9 cellular contexts compared by ENCODE assay signal in genomic region chr12:87953257-87953860, GRCh38.
A peak's percentile ranks its signal among the peaks of the same experiment; 100 is the strongest.
DNase-seq lines count a peak whose midpoint lies in the region; ATAC-seq, FAIRE-seq and TF ChIP-seq lines count a peak whose summit lies in the region.
"Had no signal": no experiment of that assay in that cellular context is flagged by ENCODE, and none has a peak within 500 bp of the region (broad histone marks: within the 10 kb centered on the region; RNA-seq: fewer than 3 reads in every experiment).

No MANE protein-coding gene starts in this region.

- CTCF ChIA-PET in activated CD8-positive, alpha-beta T cell treated with anti-CD3 and anti-CD28 coated beads for 36 hours (lab: Charles Lee): no interaction called here
- CTCF ChIA-PET in activated CD8-positive, alpha-beta T cell treated with anti-CD3 and anti-CD28 coated beads, Interleukin-2, amount 10 ng/mL, durations not matched to agents 7 days and 5 days (lab: Charles Lee): no interaction called here
- CTCF ChIA-PET in HepG2 (lab: Yijun Ruan, JAX; ENCODE audit: low intra/inter-chr PET ratio, low total read pairs): no interaction called here

- in situ Hi-C loops in HepG2 (cut with HindIII; ENCODE audit: extremely low pct_ligation_motif_present, low pct_unique_long_range_greater_than_20kb): no loop called here

- no peaks in the 10 kb centered on the region for H3K79me2 ChIP-seq in HepG2 (ENCODE audit: insufficient read depth, low read length)

- 2% methylated on average over 3 of the region's 3 CpGs for WGBS in HepG2 (ENCODE audit: low lambda C conversion rate)

- no peak overlapping the region for H3K4me3 Mint-ChIP-seq in activated CD8-positive, alpha-beta T cell treated with anti-CD3 and anti-CD28 coated beads for 36 hours
- no peak overlapping the region for H3K4me3 Mint-ChIP-seq in activated CD8-positive, alpha-beta T cell treated with anti-CD3 and anti-CD28 coated beads, Interleukin-2, amount 10 ng/mL, durations not matched to agents 7 days and 5 days
- H3K4me3 Mint-ChIP-seq: activated naive CD8-positive, alpha-beta T cell had no signal

- H4K20me1 ChIP-seq in HepG2 (ENCODE audit: insufficient read depth, low read length): no peaks in the 10 kb centered on the region

- intact Hi-C loops in activated CD8-positive, alpha-beta T cell treated with anti-CD3 and anti-CD28 coated beads for 36 hours (cut with micrococcal nuclease): no loop called here
- intact Hi-C loops in HepG2 (cut with micrococcal nuclease; ENCODE audit: unreplicated experiment): loop anchor here (1.0 kb wide), 1 partner anchor 679 kb away; no protein-coding TSS in a partner anchor

- no peak for FAIRE-seq in HepG2 (lab: Jason Lieb, UNC)

- no peak for DNase-seq in activated CD8-positive, alpha-beta T cell treated with anti-CD3 and anti-CD28 coated beads for 36 hours
- DNase-seq in activated CD8-positive, alpha-beta T cell treated with anti-CD3 and anti-CD28 coated beads, Interleukin-2, amount 10 ng/mL, durations not matched to agents 7 days and 5 days: no peak
- DNase-seq in NCI-H1105 (lab: John Stamatoyannopoulos, UW) (peak; percentile 25), amniotic epithelial cell (ENCODE audit: low read depth) (peak; percentile 64), HepG2 (ENCODE audit: low spot score) (peak; percentile 15), activated gamma-delta T cell treated with Interleukin-2 at 50 U/mL for 16 hours (no peak)
- DNase-seq in activated CD4-positive, alpha-beta T cell treated with anti-CD3 and anti-CD28 coated beads for 4 hours: no peak

- no peak overlapping the region for H2AFZ ChIP-seq in HepG2 (ENCODE audit: low read length)

- no peak for ATAC-seq in activated CD8-positive, alpha-beta T cell treated with anti-CD3 and anti-CD28 coated beads for 36 hours
- ATAC-seq in activated CD8-positive, alpha-beta T cell treated with anti-CD3 and anti-CD28 coated beads, Interleukin-2, amount 10 ng/mL, durations not matched to agents 7 days and 5 days: no peak
- ATAC-seq in HepG2: peak; percentile 74
- no peak for ATAC-seq in GM21360 (IDR thresholded peaks at IDR 0.05; ENCODE audit: unreplicated experiment)

- no peaks in the 10 kb centered on the region for H3K36me3 Mint-ChIP-seq in activated CD8-positive, alpha-beta T cell treated with anti-CD3 and anti-CD28 coated beads for 36 hours (ENCODE audit: low read depth)
- no peaks in the 10 kb centered on the region for H3K36me3 Mint-ChIP-seq in activated CD8-positive, alpha-beta T cell treated with anti-CD3 and anti-CD28 coated beads, Interleukin-2, amount 10 ng/mL, durations not matched to agents 7 days and 5 days (ENCODE audit: low read depth)
- H3K36me3 Mint-ChIP-seq: activated naive CD8-positive, alpha-beta T cell had no signal

- H3K27me3 ChIP-seq in HepG2 (ENCODE audit: control insufficient read depth in 1 of 2, insufficient read depth in 2 of 2, low read length in 2 of 2): no peaks in the 10 kb centered on the region

- peak overlapping the region; percentile 42 for H3K4me2 ChIP-seq in HepG2 (ENCODE audit: low read depth, low read length)

- no peak for TF ChIP-seq POLR2A in HepG2 (IDR thresholded peaks at IDR 0.05; ENCODE audit: insufficient read depth in 1 of 2, low read depth in 2 of 2, low read length in 2 of 2)

- BruUV-seq in HepG2 (replicated peaks; lab: Mats Ljungman, UMichigan): no TSS peak

- no peak overlapping the region for H3K27ac ChIP-seq in HepG2 (ENCODE audit: extremely low read length, insufficient read depth, low read length)

- POLR2A ChIA-PET in activated CD8-positive, alpha-beta T cell treated with anti-CD3 and anti-CD28 coated beads for 36 hours (lab: Charles Lee): no interaction called here
- POLR2A ChIA-PET in activated CD8-positive, alpha-beta T cell treated with anti-CD3 and anti-CD28 coated beads, Interleukin-2, amount 10 ng/mL, durations not matched to agents 7 days and 5 days (lab: Charles Lee): no interaction called here
- POLR2A ChIA-PET in HepG2 (lab: Yijun Ruan, JAX): no interaction called here

- no peak for TF ChIP-seq RAD21 in HepG2 (CRISPR knock-in tag; IDR thresholded peaks at IDR 0.05)

- H3K9me3 Mint-ChIP-seq in activated CD8-positive, alpha-beta T cell treated with anti-CD3 and anti-CD28 coated beads for 36 hours: no peaks in the 10 kb centered on the region
- no peaks in the 10 kb centered on the region for H3K9me3 Mint-ChIP-seq in activated CD8-positive, alpha-beta T cell treated with anti-CD3 and anti-CD28 coated beads, Interleukin-2, amount 10 ng/mL, durations not matched to agents 7 days and 5 days (ENCODE audit: insufficient read depth)

- no peak overlapping the region for H3K27ac Mint-ChIP-seq in activated CD8-positive, alpha-beta T cell treated with anti-CD3 and anti-CD28 coated beads for 36 hours
- H3K27ac Mint-ChIP-seq in activated CD8-positive, alpha-beta T cell treated with anti-CD3 and anti-CD28 coated beads, Interleukin-2, amount 10 ng/mL, durations not matched to agents 7 days and 5 days: no peak overlapping the region
- H3K27ac Mint-ChIP-seq: activated naive CD8-positive, alpha-beta T cell had no signal

- H3K4me1 Mint-ChIP-seq in activated CD8-positive, alpha-beta T cell treated with anti-CD3 and anti-CD28 coated beads for 36 hours (ENCODE audit: low read depth): no peaks in the 10 kb centered on the region
- no peaks in the 10 kb centered on the region for H3K4me1 Mint-ChIP-seq in activated CD8-positive, alpha-beta T cell treated with anti-CD3 and anti-CD28 coated beads, Interleukin-2, amount 10 ng/mL, durations not matched to agents 7 days and 5 days (ENCODE audit: low read depth)

- no peaks in the 10 kb centered on the region for H3K36me3 ChIP-seq in HepG2 (replicated peaks in 1 of 2; ENCODE audit: control insufficient read depth in 1 of 2, insufficient read depth in 2 of 2, low read length in 2 of 2)

- no peak overlapping the region for H3K9ac ChIP-seq in HepG2 (ENCODE audit: insufficient read depth, low read depth, low read length)

- TF ChIP-seq EP300 in HepG2 (IDR thresholded peaks at IDR 0.05; ENCODE audit: low read depth in 2 of 2, low read length in 2 of 2): no peak
- TF ChIP-seq EP300 in HepG2 (CRISPR knock-in tag; IDR thresholded peaks at IDR 0.05; ENCODE audit: borderline replicate concordance): no peak

- H3K4me3 ChIP-seq in HepG2 (replicated peaks in 1 of 3; ENCODE audit: insufficient read depth in 1 of 3, low read depth in 2 of 3, low read length in 3 of 3): no peak overlapping the region

- H3K9me3 ChIP-seq in HepG2 (ENCODE audit: low read length): no peaks in the 10 kb centered on the region

- peaks cover 18% of the 10 kb centered on the region for H3K4me1 ChIP-seq in HepG2 (ENCODE audit: insufficient read depth, low read length)

- H3K27me3 Mint-ChIP-seq in activated CD8-positive, alpha-beta T cell treated with anti-CD3 and anti-CD28 coated beads for 36 hours: no peaks in the 10 kb centered on the region
- no peaks in the 10 kb centered on the region for H3K27me3 Mint-ChIP-seq in activated CD8-positive, alpha-beta T cell treated with anti-CD3 and anti-CD28 coated beads, Interleukin-2, amount 10 ng/mL, durations not matched to agents 7 days and 5 days (ENCODE audit: low read depth)

- peak; percentile 44 for TF ChIP-seq CTCF in activated CD8-positive, alpha-beta T cell treated with anti-CD3 and anti-CD28 coated beads for 36 hours (IDR thresholded peaks at IDR 0.05)
- TF ChIP-seq CTCF in HepG2 (CRISPR knock-in tag; IDR thresholded peaks at IDR 0.05): peak; percentile 59

TF ChIP-seq in HepG2, 621 proteins besides CTCF, POLR2A, EP300 and RAD21:
- no peak for TF ChIP-seq ZKSCAN1 (IDR thresholded peaks at IDR 0.05; ENCODE audit: low read length)
- peak; percentile 65 for TF ChIP-seq STAG1 (CRISPR knock-in tag; IDR thresholded peaks at IDR 0.05)

Comparison
In these comparisons a context has a peak if more than half of its experiments do, and no peak if none do; other contexts are left out.
1. DNase-seq: peak in NCI-H1105 (single experiment), amniotic epithelial cell (single experiment) and HepG2 (single experiment); none in activated CD8-positive, alpha-beta T cell treated with anti-CD3 and anti-CD28 coated beads for 36 hours (single experiment), activated CD8-positive, alpha-beta T cell treated with anti-CD3 and anti-CD28 coated beads, Interleukin-2, amount 10 ng/mL, durations not matched to agents 7 days and 5 days (single experiment), activated CD4-positive, alpha-beta T cell treated with anti-CD3 and anti-CD28 coated beads for 4 hours (0 of 2) and activated gamma-delta T cell treated with Interleukin-2 at 50 U/mL for 16 hours (single experiment).